Comparison of ENCODE assay signal across 8 cellular contexts in genomic region chr4:54233128-54233696, GRCh38. TPM values are rescaled to one million over a fixed set of nuclear protein-coding genes. Genes with fewer than 3 reads are reported as not detected.
A peak's percentile ranks its signal among the peaks of the same experiment; 100 is the strongest.
DNase-seq lines count a peak whose midpoint lies in the region; ATAC-seq and TF ChIP-seq lines count a peak whose summit lies in the region.

No MANE protein-coding gene starts in this region.

- no peak overlapping the region for H2BK15ac ChIP-seq in H9 (ENCODE audit: low read depth, low read length)

- intact Hi-C loops in head of caudate nucleus (cut with DNase I) (loop anchor here (5.0 kb wide), 3 partner anchors 326 to 1211 kb away; no protein-coding TSS in a partner anchor), ovary (cut with DNase I) (loop anchor here in 3 of 4 donors (5.0 to 10.0 kb wide), 7 partner anchors 168 to 1998 kb away; partner anchors contain the start of gene CHIC2 (in 1 of the 3)), thyroid gland (cut with DNase I) (loop anchor here (5.0 kb wide), 2 partner anchors 741 to 1036 kb away; no protein-coding TSS in a partner anchor)

- H3K4me1 ChIP-seq in H9 (ENCODE audit: insufficient read depth, low read length) (no peaks in the 10 kb centered on the region; the same call in 1 of the 2 replicates), ovary (ENCODE audit: insufficient read depth) (peaks cover 6% of the 10 kb centered on the region), thyroid gland (peaks cover 31 to 47% of the 10 kb centered on the region in 2 donors)

- H3K4ac ChIP-seq in H9 (ENCODE audit: low read depth, low read length), result no peak overlapping the region

- H2BK120ac ChIP-seq in H9 (ENCODE audit: low read depth, low read length, poor library complexity, severe bottlenecking), result no peak overlapping the region

- H3K4me2 ChIP-seq in H9 (ENCODE audit: insufficient read depth, insufficient read length, low read length), result peak overlapping the region; percentile 60

- TF ChIP-seq CTCF in H9 (conservative IDR thresholded peaks at IDR 0.05) (peak; percentile 76), ovary (IDR thresholded peaks at IDR 0.05) (peak; percentile 76 to 88 (median 80)), thyroid gland (IDR thresholded peaks at IDR 0.05) (peak; percentile 53 to 84 (median 75))

- no peak overlapping the region for H2BK5ac ChIP-seq in H9 (ENCODE audit: insufficient read length, low read length)

- peak; percentile 92 to 93 for ATAC-seq in activated naive CD4-positive, alpha-beta T cell treated with anti-CD3 and anti-CD28 coated beads, Interleukin-2, amount 50 U/mL, for 72 hours

- TF ChIP-seq POLR2A in ovary (IDR thresholded peaks at IDR 0.05), result no peak
- no peak for TF ChIP-seq POLR2A in thyroid gland (IDR thresholded peaks at IDR 0.05)

- peaks cover 32 to 41% of the 10 kb centered on the region in 2 experiments for H3K4me1 Mint-ChIP-seq in H9

- no peak overlapping the region for H3T11ph ChIP-seq in H9 (ENCODE audit: low read length)

- WGBS in H9 (ENCODE audit: extremely low coverage, insufficient read length, low lambda C conversion rate), result no CpG with 5 or more reads among the region's 59 CpGs
- 0 to 1% (median 0%) methylated on average over 16 to 59 of the region's 59 CpGs for WGBS in ovary, 3 donors
- WGBS in thyroid gland, 2 donors, result 2% methylated on average over 8 of the region's 59 CpGs; no CpG with 5 or more reads in 1 of the 2 donors

- peaks cover 23% of the 10 kb centered on the region for H3K23me2 ChIP-seq in H9 (ENCODE audit: insufficient read length, low read depth, low read length, poor library complexity, severe bottlenecking)

- peak overlapping the region; percentile 64 to 79 for H3K4me3 Mint-ChIP-seq in H9

- H3K36me3 ChIP-seq in MG63 (peaks cover 23% of the 10 kb centered on the region), ovary (no peaks in the 10 kb centered on the region), thyroid gland (no peaks in the 10 kb centered on the region)

- peaks cover 0 to 1% (median under 1%) of the 10 kb centered on the region in 3 experiments; a peak in 3 of 7 replicates for H3K36me3 Mint-ChIP-seq in H9 (ENCODE audit: insufficient read depth in 1 of 3, low read depth in 3 of 3)
- H3K36me3 Mint-ChIP-seq in activated naive CD4-positive, alpha-beta T cell treated with anti-CD3 and anti-CD28 coated beads, Interleukin-2, amount 50 U/mL, for 72 hours, result peaks cover 0 to 7% of the 10 kb centered on the region in 2 donors

- H3K27ac ChIP-seq in H9 (ENCODE audit: insufficient read length, low read depth, low read length), result no peak overlapping the region
- peak overlapping the region; percentile 81 to 82 for H3K27ac ChIP-seq in ovary
- H3K27ac ChIP-seq in thyroid gland, result peak overlapping the region in 2 of 3 donors; percentile 49 to 55

- peaks cover 85% of the 10 kb centered on the region for H3K27me3 Mint-ChIP-seq in H9 (ENCODE audit: low read depth)

- H3K18ac ChIP-seq in H9 (ENCODE audit: insufficient read length, low read depth, low read length), result no peak overlapping the region

- no peak overlapping the region for H4K8ac ChIP-seq in H9 (replicated peaks; ENCODE audit: insufficient read length, low read depth, low read length)

- no peak overlapping the region for H3K23ac ChIP-seq in H9 (ENCODE audit: insufficient read length, low read depth, low read length)

- peaks cover 45% of the 10 kb centered on the region for H3K27me3 ChIP-seq in H9 (ENCODE audit: insufficient read depth, low read length)
- H3K27me3 ChIP-seq in MG63, result no peaks in the 10 kb centered on the region
- no peaks in the 10 kb centered on the region for H3K27me3 ChIP-seq in ovary
- H3K27me3 ChIP-seq in thyroid gland, result peaks cover 37% of the 10 kb centered on the region

- no peak overlapping the region for H3K27ac Mint-ChIP-seq in H9
- H3K27ac Mint-ChIP-seq in activated naive CD4-positive, alpha-beta T cell treated with anti-CD3 and anti-CD28 coated beads, Interleukin-2, amount 50 U/mL, for 72 hours, result no peak overlapping the region

- peak; percentile 75 for DNase-seq in GDM1 (lab: John Stamatoyannopoulos, UW)
- peak; percentile 86 for DNase-seq in H9
- peak; percentile 99 for DNase-seq in MG63
- peak; percentile 74 for DNase-seq in SKM-1 treated with dmso at 0.1 percent for 144 hours (lab: John Stamatoyannopoulos, UW; ENCODE audit: unreplicated experiment)
- DNase-seq in activated naive CD4-positive, alpha-beta T cell treated with anti-CD3 and anti-CD28 coated beads, Interleukin-2, amount 50 U/mL, for 72 hours (ENCODE audit: low spot score in 2 of 2), result peak; percentile 73 to 86
- DNase-seq in head of caudate nucleus, result peak; percentile 62 to 95 (median 90)
- peak; percentile 80 to 93 (median 91) for DNase-seq in ovary
- peak; percentile 77 to 84 for DNase-seq in thyroid gland

- no peaks in the 10 kb centered on the region for H3K79me2 ChIP-seq in H9 (ENCODE audit: insufficient read depth, low read length)

- H2AK5ac ChIP-seq in H9 (ENCODE audit: insufficient read length, low read length), result no peak overlapping the region

- peaks cover 5% of the 10 kb centered on the region in 2 experiments for H3K9me3 Mint-ChIP-seq in H9
- H3K9me3 Mint-ChIP-seq in activated naive CD4-positive, alpha-beta T cell treated with anti-CD3 and anti-CD28 coated beads, Interleukin-2, amount 50 U/mL, for 72 hours, result no peaks in the 10 kb centered on the region

- no peaks in the 10 kb centered on the region for H4K20me1 ChIP-seq in H9 (ENCODE audit: control insufficient read depth, insufficient read depth, insufficient read length)

- no peaks in the 10 kb centered on the region for H3K9me3 ChIP-seq in H9 (ENCODE audit: control insufficient read depth, low read depth, low read length)
- H3K9me3 ChIP-seq in MG63, result peaks cover 5% of the 10 kb centered on the region
- no peaks in the 10 kb centered on the region for H3K9me3 ChIP-seq in ovary
- no peaks in the 10 kb centered on the region for H3K9me3 ChIP-seq in thyroid gland

- H3K56ac ChIP-seq in H9 (ENCODE audit: insufficient read length, low read depth, low read length), result no peak overlapping the region

- no peak overlapping the region for H2AFZ ChIP-seq in H9 (ENCODE audit: low read length)

- no peak overlapping the region for H2BK20ac ChIP-seq in H9 (ENCODE audit: low read depth, low read length, poor library complexity, severe bottlenecking)

- H2BK12ac ChIP-seq in H9 (ENCODE audit: insufficient read length, low read depth, low read length), result no peak overlapping the region

- H3K79me1 ChIP-seq in H9 (ENCODE audit: insufficient read depth, low read depth, low read length, poor library complexity, severe bottlenecking), result no peaks in the 10 kb centered on the region

- TF ChIP-seq EP300 in ovary (IDR thresholded peaks at IDR 0.05), result no peak

- H3K14ac ChIP-seq in H9 (ENCODE audit: insufficient read depth, low read length), result peak overlapping the region; percentile 62; the same call in 1 of the 2 replicates

- no peak overlapping the region for H4K91ac ChIP-seq in H9 (ENCODE audit: insufficient read length, low read depth, low read length)

- no peak overlapping the region for H4K5ac ChIP-seq in H9 (ENCODE audit: insufficient read length, low read depth, low read length)

- no peak overlapping the region for H3K9ac ChIP-seq in H9 (ENCODE audit: extremely low read depth, insufficient read length, low read length)

- peak overlapping the region; percentile 65 for H3K4me3 ChIP-seq in MG63
- H3K4me3 ChIP-seq in ovary, result peak overlapping the region; percentile 68
- peak overlapping the region in 1 of 3 donors; percentile 47 for H3K4me3 ChIP-seq in thyroid gland (replicated peaks in 1 of 3)

RNA-seq across cellular contexts. Expression of gene PDGFRA, which starts 4.1 kb away (rescaled TPM):
- 6.6 and 6.8 TPM in 2 replicates for total RNA-seq in H9 (2021)
- 118 and 133 TPM in 2 replicates for total RNA-seq in MG63 (2014; rRNA removed; shearing (Covaris generic); ENCODE audit: low replicate concordance)
- under 1 TPM in 1 of 2 donors, not detected in 1; 0.41 TPM for total RNA-seq in activated naive CD4-positive, alpha-beta T cell treated with anti-CD3 and anti-CD28 coated beads, Interleukin-2, amount 50 U/mL, for 72 hours
- total RNA-seq in ovary, result 100 to 1,000 TPM; 199 to 736 (median 445) TPM
- 100 to 1,000 TPM; 192 to 213 TPM for polyA plus RNA-seq in ovary
- total RNA-seq in thyroid gland, result 100 to 1,000 TPM in 1 of 4 donors, 10 to 100 TPM in 3; 33.1 to 108 (median 64.3) TPM
